ENCODE assay signal across 8 cellular contexts in the genomic region with DNA sequence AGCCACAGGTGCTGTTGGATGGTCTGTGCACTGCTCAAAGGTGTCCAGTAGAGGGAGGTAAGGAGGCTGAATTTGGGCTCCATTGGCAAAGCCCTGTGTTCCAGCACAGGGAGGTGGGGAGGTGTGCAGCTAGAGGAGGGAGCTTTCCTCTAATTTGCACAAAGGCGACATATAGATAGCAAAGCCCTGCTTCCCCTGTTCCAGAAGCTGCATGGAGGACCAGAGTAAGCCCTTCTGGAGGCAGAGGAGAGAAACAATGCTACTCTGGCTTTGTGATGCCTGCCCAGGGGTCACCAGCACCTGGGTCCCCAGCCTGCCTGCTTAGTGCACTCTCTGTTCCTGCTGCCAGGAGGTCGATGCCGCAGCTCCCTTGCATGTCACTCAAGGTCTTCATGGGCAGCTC. TPM values are rescaled to one million over a fixed set of nuclear protein-coding genes. Genes with fewer than 3 reads are reported as not detected.
DNase-seq lines count a peak whose midpoint lies in the region; ATAC-seq lines count a peak whose summit lies in the region.

No MANE protein-coding gene starts in this region.

- intact Hi-C loops in dendritic cell treated with granulocyte-macrophage colony-stimulating factor and Interleukin-4, amounts not matched to agents 40 ng/mL and 50 ng/mL, for 4 days (cut with micrococcal nuclease), result loop anchor here (1.0 to 5.0 kb wide), 2 partner anchors 36 to 48 kb away; no protein-coding TSS in a partner anchor

- H3K36me3 Mint-ChIP-seq in dendritic cell treated with granulocyte-macrophage colony-stimulating factor and Interleukin-4, amounts not matched to agents 40 ng/mL and 50 ng/mL, for 4 days (ENCODE audit: low read depth), result peaks cover 7% of the 10 kb centered on the region
- H3K36me3 Mint-ChIP-seq in naive B cell, result peaks cover 0 to 8% of the 10 kb centered on the region in 2 donors

- peaks cover 91% of the 10 kb centered on the region for H3K4me1 Mint-ChIP-seq in dendritic cell treated with granulocyte-macrophage colony-stimulating factor and Interleukin-4, amounts not matched to agents 40 ng/mL and 50 ng/mL, for 4 days (ENCODE audit: low read depth)
- H3K4me1 Mint-ChIP-seq in naive B cell, result peaks cover 37 to 54% (median 50%) of the 10 kb centered on the region in 3 donors

- peaks cover 5% of the 10 kb centered on the region for H3K27me3 Mint-ChIP-seq in dendritic cell treated with granulocyte-macrophage colony-stimulating factor and Interleukin-4, amounts not matched to agents 40 ng/mL and 50 ng/mL, for 4 days
- H3K27me3 Mint-ChIP-seq in naive B cell, result peaks cover 13 to 47% (median 32%) of the 10 kb centered on the region in 3 donors

- H3K27ac Mint-ChIP-seq in dendritic cell treated with granulocyte-macrophage colony-stimulating factor and Interleukin-4, amounts not matched to agents 40 ng/mL and 50 ng/mL, for 4 days, result peak overlapping the region; percentile 43
- H3K27ac Mint-ChIP-seq in naive B cell, result no peak overlapping the region

- H3K9me3 Mint-ChIP-seq in dendritic cell treated with granulocyte-macrophage colony-stimulating factor and Interleukin-4, amounts not matched to agents 40 ng/mL and 50 ng/mL, for 4 days, result peaks cover 9% of the 10 kb centered on the region
- H3K9me3 Mint-ChIP-seq in naive B cell, result peaks cover 0 to 2% (median 0%) of the 10 kb centered on the region in 7 donors

- ATAC-seq in GM19395 (IDR thresholded peaks at IDR 0.05; ENCODE audit: unreplicated experiment) (peak; percentile 79), HG03354 (IDR thresholded peaks at IDR 0.05; ENCODE audit: poor library complexity, severe bottlenecking, unreplicated experiment) (peak; percentile 79), naive B cell (ENCODE audit: low read depth in 2 of 2) (peak; percentile 76 to 79)

- DNase-seq in NCI-H345 (lab: John Stamatoyannopoulos, UW), result peak; percentile 52
- DNase-seq in NCI-H345 treated with DMSO at 0.1 percent for 48 hours (lab: John Stamatoyannopoulos, UW; ENCODE audit: unreplicated experiment), result no peak
- peak; percentile 79 for DNase-seq in RKO (ENCODE audit: low spot score)
- peak; percentile 49 for DNase-seq in naive B cell
- DNase-seq in middle frontal gyrus (ENCODE audit: extremely low spot score, low spot score), result no peak

- no peak overlapping the region for H3K4me3 Mint-ChIP-seq in dendritic cell treated with granulocyte-macrophage colony-stimulating factor and Interleukin-4, amounts not matched to agents 40 ng/mL and 50 ng/mL, for 4 days
- peak overlapping the region in 1 of 8 donors; percentile 52 for H3K4me3 Mint-ChIP-seq in naive B cell

RNA-seq across cellular contexts. Expression of a gene that starts 3.4 kb away (rescaled TPM):
- 1 to 10 TPM; 2.8 to 9.2 (median 5.8) TPM for polyA plus RNA-seq in naive B cell (ENCODE audit: low read depth in 6 of 6)

Comparison
In these comparisons a context has a peak if more than half of its experiments do, and no peak if none do; other contexts are left out.
1. DNase-seq: peak in NCI-H345 (single experiment), RKO (single experiment) and naive B cell (single experiment); none in NCI-H345 treated with DMSO at 0.1 percent for 48 hours (single experiment) and middle frontal gyrus (single experiment).
2. Peak in every context shown above with its lines, with median percentiles within 50 percentile points of each other: ATAC-seq.